In the genomic region with DNA sequence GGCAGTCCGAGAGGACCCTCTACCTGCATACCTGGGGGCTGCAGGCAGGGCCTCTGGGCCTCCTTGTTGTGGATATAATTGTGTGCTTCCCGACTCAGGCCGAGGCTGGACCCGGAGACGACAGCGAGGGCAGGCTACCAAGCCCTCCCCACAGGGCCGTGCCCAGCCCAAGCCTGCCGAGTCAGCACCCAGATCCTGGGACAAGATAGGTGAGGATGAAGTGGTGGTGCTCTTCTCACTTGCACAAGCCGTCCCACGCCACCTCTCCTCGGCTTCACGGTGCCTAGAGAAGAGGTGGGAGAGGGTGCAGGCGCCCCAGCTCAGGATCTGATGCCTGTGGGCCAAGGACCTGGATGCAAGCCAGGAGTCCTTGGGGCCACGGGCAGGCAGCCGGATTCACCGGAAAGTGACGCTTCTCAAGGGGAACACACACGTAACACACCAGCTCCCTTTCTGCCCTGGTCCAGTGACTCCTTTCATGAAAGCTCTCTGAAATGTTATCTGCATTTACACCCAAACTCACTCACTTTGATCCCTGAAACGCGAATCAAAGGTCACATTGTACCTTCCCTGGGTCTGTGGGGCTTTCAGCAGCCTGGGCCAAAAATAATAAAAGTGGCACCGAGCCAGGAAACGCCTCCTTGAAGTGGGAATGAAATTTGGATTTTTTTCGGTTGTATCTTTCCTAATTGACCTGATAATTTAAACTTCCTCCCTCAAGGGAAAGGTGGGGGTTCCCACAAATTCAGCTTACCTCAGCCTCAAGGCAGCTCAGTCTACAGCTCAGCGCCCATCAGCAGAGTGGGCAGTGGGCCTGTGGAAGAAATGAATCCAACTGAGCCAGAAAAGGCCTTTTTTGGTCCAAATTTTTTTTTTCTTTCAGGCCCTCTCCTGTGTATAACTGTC, we compare ENCODE assay signal across 1 cellular context.
TF ChIP-seq lines count a peak whose summit lies in the region.

No MANE protein-coding gene starts in this region.

TF ChIP-seq in K562, 482 proteins besides CTCF, POLR2A, EP300 and RAD21 (continued from another document and continues in another):
- TF ChIP-seq, protein P1, sequence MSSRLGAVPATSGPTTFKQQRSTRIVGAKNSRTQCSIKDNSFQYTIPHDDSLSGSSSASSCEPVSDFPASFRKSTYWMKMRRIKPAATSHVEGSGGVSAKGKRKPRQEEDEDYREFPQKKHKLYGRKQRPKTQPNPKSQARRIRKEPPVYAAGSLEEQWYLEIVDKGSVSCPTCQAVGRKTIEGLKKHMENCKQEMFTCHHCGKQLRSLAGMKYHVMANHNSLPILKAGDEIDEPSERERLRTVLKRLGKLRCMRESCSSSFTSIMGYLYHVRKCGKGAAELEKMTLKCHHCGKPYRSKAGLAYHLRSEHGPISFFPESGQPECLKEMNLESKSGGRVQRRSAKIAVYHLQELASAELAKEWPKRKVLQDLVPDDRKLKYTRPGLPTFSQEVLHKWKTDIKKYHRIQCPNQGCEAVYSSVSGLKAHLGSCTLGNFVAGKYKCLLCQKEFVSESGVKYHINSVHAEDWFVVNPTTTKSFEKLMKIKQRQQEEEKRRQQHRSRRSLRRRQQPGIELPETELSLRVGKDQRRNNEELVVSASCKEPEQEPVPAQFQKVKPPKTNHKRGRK (tag; IDR thresholded peaks at IDR 0.05) = no peak
- TF ChIP-seq ZNF696 (CRISPR knock-in tag; conservative IDR thresholded peaks at IDR 0.05) (no peak; the same call in 1 of the 2 replicates), ZNF583 (CRISPR knock-in tag; IDR thresholded peaks at IDR 0.05) (peak; percentile 57), ZNF263 (CRISPR knock-in tag; IDR thresholded peaks at IDR 0.05; ENCODE audit: borderline replicate concordance) (no peak), PTTG1 (tag; IDR thresholded peaks at IDR 0.05; ENCODE audit: low read depth) (no peak), PHF21A (IDR thresholded peaks at IDR 0.05; ENCODE audit: borderline replicate concordance, low read depth) (no peak), CBX3 (IDR thresholded peaks at IDR 0.05; ENCODE audit: borderline replicate concordance in 1 of 2, low read length in 2 of 2) (no peak), MCM7 (IDR thresholded peaks at IDR 0.05) (no peak), DMBX1 (CRISPR knock-in tag; IDR thresholded peaks at IDR 0.05; ENCODE audit: borderline replicate concordance) (no peak; the same call in 1 of the 2 replicates), HNRNPH1 (optimal IDR thresholded peaks at IDR 0.05; ENCODE audit: low read depth, low read length) (no peak), KAT8 (IDR thresholded peaks at IDR 0.05; ENCODE audit: low read depth) (no peak), SMAD1 (IDR thresholded peaks at IDR 0.05; ENCODE audit: low read depth, low read length, partially characterized antibody) (no peak), YBX1 (IDR thresholded peaks at IDR 0.05) (no peak), TARDBP (IDR thresholded peaks at IDR 0.05) (no peak), RBBP5 (IDR thresholded peaks at IDR 0.05; ENCODE audit: borderline replicate concordance, insufficient read depth, low read length, poor library complexity, severe bottlenecking) (no peak)
- TF ChIP-seq, protein P2, sequence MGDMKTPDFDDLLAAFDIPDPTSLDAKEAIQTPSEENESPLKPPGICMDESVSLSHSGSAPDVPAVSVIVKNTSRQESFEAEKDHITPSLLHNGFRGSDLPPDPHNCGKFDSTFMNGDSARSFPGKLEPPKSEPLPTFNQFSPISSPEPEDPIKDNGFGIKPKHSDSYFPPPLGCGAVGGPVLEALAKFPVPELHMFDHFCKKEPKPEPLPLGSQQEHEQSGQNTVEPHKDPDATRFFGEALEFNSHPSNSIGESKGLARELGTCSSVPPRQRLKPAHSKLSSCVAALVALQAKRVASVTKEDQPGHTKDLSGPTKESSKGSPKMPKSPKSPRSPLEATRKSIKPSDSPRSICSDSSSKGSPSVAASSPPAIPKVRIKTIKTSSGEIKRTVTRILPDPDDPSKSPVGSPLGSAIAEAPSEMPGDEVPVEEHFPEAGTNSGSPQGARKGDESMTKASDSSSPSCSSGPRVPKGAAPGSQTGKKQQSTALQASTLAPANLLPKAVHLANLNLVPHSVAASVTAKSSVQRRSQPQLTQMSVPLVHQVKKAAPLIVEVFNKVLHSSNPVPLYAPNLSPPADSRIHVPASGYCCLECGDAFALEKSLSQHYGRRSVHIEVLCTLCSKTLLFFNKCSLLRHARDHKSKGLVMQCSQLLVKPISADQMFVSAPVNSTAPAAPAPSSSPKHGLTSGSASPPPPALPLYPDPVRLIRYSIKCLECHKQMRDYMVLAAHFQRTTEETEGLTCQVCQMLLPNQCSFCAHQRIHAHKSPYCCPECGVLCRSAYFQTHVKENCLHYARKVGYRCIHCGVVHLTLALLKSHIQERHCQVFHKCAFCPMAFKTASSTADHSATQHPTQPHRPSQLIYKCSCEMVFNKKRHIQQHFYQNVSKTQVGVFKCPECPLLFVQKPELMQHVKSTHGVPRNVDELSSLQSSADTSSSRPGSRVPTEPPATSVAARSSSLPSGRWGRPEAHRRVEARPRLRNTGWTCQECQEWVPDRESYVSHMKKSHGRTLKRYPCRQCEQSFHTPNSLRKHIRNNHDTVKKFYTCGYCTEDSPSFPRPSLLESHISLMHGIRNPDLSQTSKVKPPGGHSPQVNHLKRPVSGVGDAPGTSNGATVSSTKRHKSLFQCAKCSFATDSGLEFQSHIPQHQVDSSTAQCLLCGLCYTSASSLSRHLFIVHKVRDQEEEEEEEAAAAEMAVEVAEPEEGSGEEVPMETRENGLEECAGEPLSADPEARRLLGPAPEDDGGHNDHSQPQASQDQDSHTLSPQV (IDR thresholded peaks at IDR 0.05) = no peak
- TF ChIP-seq, protein P3, sequence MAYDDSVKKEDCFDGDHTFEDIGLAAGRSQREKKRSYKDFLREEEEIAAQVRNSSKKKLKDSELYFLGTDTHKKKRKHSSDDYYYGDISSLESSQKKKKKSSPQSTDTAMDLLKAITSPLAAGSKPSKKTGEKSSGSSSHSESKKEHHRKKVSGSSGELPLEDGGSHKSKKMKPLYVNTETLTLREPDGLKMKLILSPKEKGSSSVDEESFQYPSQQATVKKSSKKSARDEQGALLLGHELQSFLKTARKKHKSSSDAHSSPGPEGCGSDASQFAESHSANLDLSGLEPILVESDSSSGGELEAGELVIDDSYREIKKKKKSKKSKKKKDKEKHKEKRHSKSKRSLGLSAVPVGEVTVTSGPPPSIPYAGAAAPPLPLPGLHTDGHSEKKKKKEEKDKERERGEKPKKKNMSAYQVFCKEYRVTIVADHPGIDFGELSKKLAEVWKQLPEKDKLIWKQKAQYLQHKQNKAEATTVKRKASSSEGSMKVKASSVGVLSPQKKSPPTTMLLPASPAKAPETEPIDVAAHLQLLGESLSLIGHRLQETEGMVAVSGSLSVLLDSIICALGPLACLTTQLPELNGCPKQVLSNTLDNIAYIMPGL (CRISPR knock-in tag; IDR thresholded peaks at IDR 0.05) = 0 out of 2 replicates have a peak, but pooled peaks have one; percentile 9
- TF ChIP-seq, protein P4, sequence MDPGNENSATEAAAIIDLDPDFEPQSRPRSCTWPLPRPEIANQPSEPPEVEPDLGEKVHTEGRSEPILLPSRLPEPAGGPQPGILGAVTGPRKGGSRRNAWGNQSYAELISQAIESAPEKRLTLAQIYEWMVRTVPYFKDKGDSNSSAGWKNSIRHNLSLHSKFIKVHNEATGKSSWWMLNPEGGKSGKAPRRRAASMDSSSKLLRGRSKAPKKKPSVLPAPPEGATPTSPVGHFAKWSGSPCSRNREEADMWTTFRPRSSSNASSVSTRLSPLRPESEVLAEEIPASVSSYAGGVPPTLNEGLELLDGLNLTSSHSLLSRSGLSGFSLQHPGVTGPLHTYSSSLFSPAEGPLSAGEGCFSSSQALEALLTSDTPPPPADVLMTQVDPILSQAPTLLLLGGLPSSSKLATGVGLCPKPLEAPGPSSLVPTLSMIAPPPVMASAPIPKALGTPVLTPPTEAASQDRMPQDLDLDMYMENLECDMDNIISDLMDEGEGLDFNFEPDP (CRISPR knock-in tag; IDR thresholded peaks at IDR 0.05) = peak; percentile 17; the same call in 1 of the 2 replicates
- TF ChIP-seq, protein P5, sequence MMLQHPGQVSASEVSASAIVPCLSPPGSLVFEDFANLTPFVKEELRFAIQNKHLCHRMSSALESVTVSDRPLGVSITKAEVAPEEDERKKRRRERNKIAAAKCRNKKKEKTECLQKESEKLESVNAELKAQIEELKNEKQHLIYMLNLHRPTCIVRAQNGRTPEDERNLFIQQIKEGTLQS (IDR thresholded peaks at IDR 0.05) = no peak
- TF ChIP-seq, protein P5 (CRISPR knock-in tag; conservative IDR thresholded peaks at IDR 0.05) = no peak
- TF ChIP-seq, protein P6, sequence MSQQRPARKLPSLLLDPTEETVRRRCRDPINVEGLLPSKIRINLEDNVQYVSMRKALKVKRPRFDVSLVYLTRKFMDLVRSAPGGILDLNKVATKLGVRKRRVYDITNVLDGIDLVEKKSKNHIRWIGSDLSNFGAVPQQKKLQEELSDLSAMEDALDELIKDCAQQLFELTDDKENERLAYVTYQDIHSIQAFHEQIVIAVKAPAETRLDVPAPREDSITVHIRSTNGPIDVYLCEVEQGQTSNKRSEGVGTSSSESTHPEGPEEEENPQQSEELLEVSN (IDR thresholded peaks at IDR 0.05; ENCODE audit: borderline replicate concordance in 1 of 2, extremely low read depth in 1 of 2, insufficient read depth in 1 of 2, insufficient read length in 1 of 2, low read depth in 1 of 2, low read length in 1 of 2, poor library complexity in 1 of 2, severe bottlenecking in 1 of 2) = peak in 1 of 2 experiments; percentile 8
- TF ChIP-seq, protein P7, sequence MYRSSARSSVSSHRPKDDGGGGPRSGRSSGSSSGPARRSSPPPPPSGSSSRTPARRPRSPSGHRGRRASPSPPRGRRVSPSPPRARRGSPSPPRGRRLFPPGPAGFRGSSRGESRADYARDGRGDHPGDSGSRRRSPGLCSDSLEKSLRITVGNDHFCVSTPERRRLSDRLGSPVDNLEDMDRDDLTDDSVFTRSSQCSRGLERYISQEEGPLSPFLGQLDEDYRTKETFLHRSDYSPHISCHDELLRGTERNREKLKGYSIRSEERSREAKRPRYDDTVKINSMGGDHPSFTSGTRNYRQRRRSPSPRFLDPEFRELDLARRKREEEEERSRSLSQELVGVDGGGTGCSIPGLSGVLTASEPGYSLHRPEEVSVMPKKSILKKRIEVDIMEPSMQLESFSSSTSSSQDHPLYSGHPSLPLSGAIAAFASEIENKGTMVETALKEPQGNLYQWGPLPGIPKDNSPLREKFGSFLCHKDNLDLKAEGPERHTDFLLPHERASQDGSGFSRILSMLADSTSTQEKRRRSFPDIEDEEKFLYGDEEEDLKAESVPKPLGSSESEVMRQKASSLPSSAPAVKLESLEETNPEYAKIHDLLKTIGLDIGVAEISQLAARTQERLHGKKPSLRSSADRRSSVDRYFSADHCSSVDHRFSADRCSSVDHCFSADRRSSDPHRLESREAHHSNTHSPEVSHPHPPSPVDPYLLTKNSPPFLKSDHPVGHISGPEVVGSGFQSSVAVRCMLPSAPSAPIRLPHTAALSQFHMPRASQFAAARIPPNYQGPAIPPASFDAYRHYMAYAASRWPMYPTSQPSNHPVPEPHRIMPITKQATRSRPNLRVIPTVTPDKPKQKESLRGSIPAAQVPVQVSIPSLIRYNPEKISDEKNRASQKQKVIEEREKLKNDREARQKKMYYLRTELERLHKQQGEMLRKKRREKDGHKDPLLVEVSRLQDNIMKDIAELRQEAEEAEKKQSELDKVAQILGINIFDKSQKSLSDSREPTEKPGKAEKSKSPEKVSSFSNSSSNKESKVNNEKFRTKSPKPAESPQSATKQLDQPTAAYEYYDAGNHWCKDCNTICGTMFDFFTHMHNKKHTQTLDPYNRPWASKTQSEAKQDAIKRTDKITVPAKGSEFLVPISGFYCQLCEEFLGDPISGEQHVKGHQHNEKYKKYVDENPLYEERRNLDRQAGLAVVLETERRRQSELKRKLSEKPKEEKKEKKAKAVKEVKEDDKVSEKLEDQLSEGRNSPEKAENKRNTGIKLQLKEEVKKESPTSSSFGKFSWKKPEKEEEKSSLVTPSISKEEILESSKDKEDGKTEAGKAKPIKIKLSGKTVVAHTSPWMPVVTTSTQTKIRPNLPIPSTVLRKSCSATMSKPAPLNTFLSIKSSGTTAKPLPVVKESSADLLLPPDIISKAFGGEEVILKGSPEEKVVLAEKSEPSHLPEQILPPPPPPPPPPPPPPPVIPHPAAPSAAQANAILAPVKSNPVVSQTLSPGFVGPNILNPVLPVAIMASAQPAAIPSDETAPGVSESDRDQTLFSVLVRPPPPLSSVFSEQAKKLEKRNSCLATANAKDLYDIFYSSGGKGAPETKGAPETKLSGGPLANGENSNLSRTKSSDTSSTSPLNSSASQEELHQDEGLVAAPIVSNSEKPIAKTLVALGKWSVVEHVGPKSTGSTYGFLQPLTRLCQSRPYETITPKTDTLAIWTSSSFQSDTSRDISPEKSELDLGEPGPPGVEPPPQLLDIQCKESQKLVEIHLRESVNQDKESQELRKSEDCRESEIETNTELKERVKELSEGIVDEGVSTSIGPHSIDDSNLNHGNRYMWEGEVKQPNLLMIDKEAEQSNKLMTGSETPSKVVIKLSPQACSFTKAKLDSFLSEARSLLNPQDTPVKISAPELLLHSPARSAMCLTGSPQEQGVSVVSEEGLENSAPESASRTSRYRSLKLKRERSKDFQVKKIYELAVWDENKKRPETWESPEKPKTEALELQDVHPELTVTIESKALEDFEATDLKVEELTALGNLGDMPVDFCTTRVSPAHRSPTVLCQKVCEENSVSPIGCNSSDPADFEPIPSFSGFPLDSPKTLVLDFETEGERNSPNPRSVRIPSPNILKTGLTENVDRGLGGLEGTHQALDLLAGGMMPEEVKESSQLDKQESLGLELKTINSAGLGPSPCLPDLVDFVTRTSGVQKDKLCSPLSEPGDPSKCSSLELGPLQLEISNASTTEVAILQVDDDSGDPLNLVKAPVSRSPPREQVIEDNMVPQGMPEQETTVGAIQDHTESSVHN (IDR thresholded peaks at IDR 0.05; ENCODE audit: borderline replicate concordance in 1 of 2, low read depth in 1 of 2) = no peak
- TF ChIP-seq, protein P8, sequence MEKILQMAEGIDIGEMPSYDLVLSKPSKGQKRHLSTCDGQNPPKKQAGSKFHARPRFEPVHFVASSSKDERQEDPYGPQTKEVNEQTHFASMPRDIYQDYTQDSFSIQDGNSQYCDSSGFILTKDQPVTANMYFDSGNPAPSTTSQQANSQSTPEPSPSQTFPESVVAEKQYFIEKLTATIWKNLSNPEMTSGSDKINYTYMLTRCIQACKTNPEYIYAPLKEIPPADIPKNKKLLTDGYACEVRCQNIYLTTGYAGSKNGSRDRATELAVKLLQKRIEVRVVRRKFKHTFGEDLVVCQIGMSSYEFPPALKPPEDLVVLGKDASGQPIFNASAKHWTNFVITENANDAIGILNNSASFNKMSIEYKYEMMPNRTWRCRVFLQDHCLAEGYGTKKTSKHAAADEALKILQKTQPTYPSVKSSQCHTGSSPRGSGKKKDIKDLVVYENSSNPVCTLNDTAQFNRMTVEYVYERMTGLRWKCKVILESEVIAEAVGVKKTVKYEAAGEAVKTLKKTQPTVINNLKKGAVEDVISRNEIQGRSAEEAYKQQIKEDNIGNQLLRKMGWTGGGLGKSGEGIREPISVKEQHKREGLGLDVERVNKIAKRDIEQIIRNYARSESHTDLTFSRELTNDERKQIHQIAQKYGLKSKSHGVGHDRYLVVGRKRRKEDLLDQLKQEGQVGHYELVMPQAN (IDR thresholded peaks at IDR 0.05; ENCODE audit: borderline replicate concordance) = no peak
- TF ChIP-seq, protein P9, sequence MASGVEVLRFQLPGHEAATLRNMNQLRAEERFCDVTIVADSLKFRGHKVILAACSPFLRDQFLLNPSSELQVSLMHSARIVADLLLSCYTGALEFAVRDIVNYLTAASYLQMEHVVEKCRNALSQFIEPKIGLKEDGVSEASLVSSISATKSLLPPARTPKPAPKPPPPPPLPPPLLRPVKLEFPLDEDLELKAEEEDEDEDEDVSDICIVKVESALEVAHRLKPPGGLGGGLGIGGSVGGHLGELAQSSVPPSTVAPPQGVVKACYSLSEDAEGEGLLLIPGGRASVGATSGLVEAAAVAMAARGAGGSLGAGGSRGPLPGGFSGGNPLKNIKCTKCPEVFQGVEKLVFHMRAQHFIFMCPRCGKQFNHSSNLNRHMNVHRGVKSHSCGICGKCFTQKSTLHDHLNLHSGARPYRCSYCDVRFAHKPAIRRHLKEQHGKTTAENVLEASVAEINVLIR (CRISPR knock-in tag; IDR thresholded peaks at IDR 0.05) = no peak; the same call in 1 of the 2 replicates
